Comparison of ENCODE assay signal across 21 cellular contexts in genomic region chr18:75828379-75828778, GRCh38.
DNase-seq lines count a peak whose midpoint lies in the region; ATAC-seq, FAIRE-seq and TF ChIP-seq lines count a peak whose summit lies in the region.
"Had no signal": no experiment of that assay in that cellular context is flagged by ENCODE, and none has a peak within 500 bp of the region (broad histone marks: within the 10 kb centered on the region; RNA-seq: fewer than 3 reads in every experiment).

No MANE protein-coding gene starts in this region.

- H3K4me1 ChIP-seq in pancreas, result no peaks in the 10 kb centered on the region
- H3K4me1 ChIP-seq: BE2C had no signal

- no peak overlapping the region for H3K4me3 ChIP-seq in pancreas

- 61 to 62% methylated on average over 4 of the region's 4 CpGs for WGBS in pancreas, 2 donors

- H3K9me3 ChIP-seq in pancreas, result no peaks in the 10 kb centered on the region
- H3K9me3 ChIP-seq: BE2C had no signal

- H3K27ac ChIP-seq in pancreas, result no peak overlapping the region

- intact Hi-C loops in left colon (cut with DNase I, micrococcal nuclease) (no loop called here), pancreas (cut with DNase I) (no loop called here)

- no peaks in the 10 kb centered on the region for H3K36me3 ChIP-seq in pancreas
- H3K36me3 ChIP-seq: BE2C had no signal

- FAIRE-seq in pancreas (lab: Jason Lieb, UNC), result no peak
- FAIRE-seq: GM12892, H1, HepG2, RCC 7860 had no signal

- ATAC-seq in left colon (peak; percentile 65), HG02981 (IDR thresholded peaks at IDR 0.05; ENCODE audit: unreplicated experiment) (no peak), pancreas (no peak)
- ATAC-seq: HepG2 had no signal

- H3K27me3 ChIP-seq in pancreas, result no peaks in the 10 kb centered on the region
- H3K27me3 ChIP-seq: BE2C had no signal

- DNase-seq in NCI-H1092 treated with DMSO at 0.1 percent for 48 hours (lab: John Stamatoyannopoulos, UW) (peak; percentile 8), NCI-H1092 (lab: John Stamatoyannopoulos, UW) (no peak), NCI-H82 treated with DMSO at 0.1 percent for 48 hours (lab: John Stamatoyannopoulos, UW; ENCODE audit: unreplicated experiment) (peak; percentile 93), left colon (no peak), kidney glomerular epithelial cell (lab: John Stamatoyannopoulos, UW) (no peak), GM20000 (ENCODE audit: low spot score) (no peak), pancreas (no peak)
- DNase-seq: 8988T; BE2C; Calu3; CD4-positive, alpha-beta T cell; KG1; NCI-H1105; NCI-H1694; NCI-H510A treated with DMSO at 0.1 percent for 48 hours; Right ventricle myocardium superior had no signal

- TF ChIP-seq CTCF in GM20000 (IDR thresholded peaks at IDR 0.05; ENCODE audit: extremely low read depth, missing control alignments) (no peak), pancreas (IDR thresholded peaks at IDR 0.05) (no peak)

Comparison
In these comparisons a context has a peak if more than half of its experiments do, and no peak if none do; other contexts are left out.
1. DNase-seq: peak in NCI-H1092 treated with DMSO at 0.1 percent for 48 hours (single experiment) and NCI-H82 treated with DMSO at 0.1 percent for 48 hours (single experiment); none in NCI-H1092 (single experiment), left colon (0 of 2), kidney glomerular epithelial cell (single experiment), GM20000 (single experiment) and pancreas (0 of 6).